9 cellular contexts compared by ENCODE assay signal in genomic region chr21:44958471-44959191, GRCh38. TPM values are rescaled to one million over a fixed set of nuclear protein-coding genes. Genes with fewer than 3 reads are reported as not detected.
A peak's percentile ranks its signal among the peaks of the same experiment; 100 is the strongest.
DNase-seq lines count a peak whose midpoint lies in the region; ATAC-seq and TF ChIP-seq lines count a peak whose summit lies in the region.
"Had no signal": no experiment of that assay in that cellular context is flagged by ENCODE, and none has a peak within 500 bp of the region (broad histone marks: within the 10 kb centered on the region; RNA-seq: fewer than 3 reads in every experiment).

No MANE protein-coding gene starts in this region.

- CTCF ChIA-PET in CD4-positive, alpha-beta T cell (lab: Charles Lee) = interaction anchor here (1.1 kb wide), 1 partner anchor 9 kb away, joined by 4 read pairs; no protein-coding TSS in a partner anchor

- no peak for TF ChIP-seq CTCF in natural killer cell (IDR thresholded peaks at IDR 0.05)
- TF ChIP-seq CTCF in nephron progenitor cell (IDR thresholded peaks at IDR 0.05) = no peak
- no peak for TF ChIP-seq CTCF in CD4-positive, alpha-beta T cell (IDR thresholded peaks at IDR 0.05)

- H3K27me3 ChIP-seq in aorta (ENCODE audit: control insufficient read depth in 1 of 2, insufficient read depth in 2 of 2, low read length in 1 of 2) = no peaks in the 10 kb centered on the region
- H3K27me3 ChIP-seq in CD4-positive, alpha-beta T cell (ENCODE audit: control insufficient read depth, insufficient read depth, low read length) = no peaks in the 10 kb centered on the region

- H3K4me1 Mint-ChIP-seq in natural killer cell treated with Interleukin-12 subunit alpha and Interleukin-12 subunit beta and Interleukin-15 and Interleukin-18, amount 100 ng/mL, for 72 hours (ENCODE audit: low read depth in 2 of 2) = peaks cover 4 to 9% of the 10 kb centered on the region in 2 donors
- peaks cover 4 to 24% of the 10 kb centered on the region in 2 donors for H3K4me1 Mint-ChIP-seq in natural killer cell
- peaks cover 38% of the 10 kb centered on the region for H3K4me1 Mint-ChIP-seq in nephron progenitor cell
- peaks cover 9% of the 10 kb centered on the region for H3K4me1 Mint-ChIP-seq in CD4-positive, alpha-beta T cell (ENCODE audit: low read depth)

- no peak overlapping the region for H3K4me3 Mint-ChIP-seq in natural killer cell treated with Interleukin-12 subunit alpha and Interleukin-12 subunit beta and Interleukin-15 and Interleukin-18, amount 100 ng/mL, for 72 hours
- H3K4me3 Mint-ChIP-seq in natural killer cell (no peak overlapping the region), nephron progenitor cell (peak overlapping the region; percentile 56)
- H3K4me3 Mint-ChIP-seq in CD4-positive, alpha-beta T cell = no peak overlapping the region
- H3K4me3 Mint-ChIP-seq: activated T-cell treated with anti-CD3 and anti-CD28 coated beads, Interleukin-2, amount 50 U/mL, for 24 hours had no signal

- no peaks in the 10 kb centered on the region for H3K36me3 ChIP-seq in aorta (ENCODE audit: control insufficient read depth in 1 of 2, insufficient read depth in 2 of 2, low read length in 1 of 2)

- no peaks in the 10 kb centered on the region for H3K4me1 ChIP-seq in aorta (ENCODE audit: control insufficient read depth in 1 of 2, insufficient read depth in 2 of 2, low read length in 2 of 2)

- peak overlapping the region; percentile 58 to 85 for H3K27ac ChIP-seq in aorta (ENCODE audit: low read depth in 1 of 2, low read length in 2 of 2)
- H3K27ac ChIP-seq in CD4-positive, alpha-beta T cell (ENCODE audit: low read depth, low read length) = no peak overlapping the region

- H3K9me3 ChIP-seq in aorta (ENCODE audit: control insufficient read depth, low read length) = no peaks in the 10 kb centered on the region
- H3K9me3 ChIP-seq in CD4-positive, alpha-beta T cell (ENCODE audit: control insufficient read depth, low read length) = no peaks in the 10 kb centered on the region

- POLR2A ChIA-PET in CD4-positive, alpha-beta T cell (lab: Charles Lee) = no interaction called here

- H3K4me3 ChIP-seq in aorta (ENCODE audit: low read length in 2 of 2) = no peak overlapping the region

- 11 to 12% methylated on average over 27 to 28 of the region's 28 CpGs for WGBS in aorta, 2 donors

- ATAC-seq in natural killer cell treated with Interleukin-12 subunit alpha and Interleukin-12 subunit beta and Interleukin-15 and Interleukin-18, amount 100 ng/mL, for 72 hours = no peak
- ATAC-seq in natural killer cell = no peak
- ATAC-seq in aorta (ENCODE audit: low FRiP score) = peak; percentile 91
- no peak for ATAC-seq in GM18517 (IDR thresholded peaks at IDR 0.05; ENCODE audit: unreplicated experiment)
- no peak for ATAC-seq in CD4-positive, alpha-beta T cell (ENCODE audit: poor library complexity)

- peak; percentile 60 for DNase-seq in natural killer cell treated with Interleukin-12 subunit alpha and Interleukin-12 subunit beta and Interleukin-15 and Interleukin-18, amount 100 ng/mL, for 72 hours (ENCODE audit: low spot score)
- DNase-seq in natural killer cell = no peak
- DNase-seq in fibroblast of peridontal ligament (ENCODE audit: extremely low read depth) = peak; percentile 75
- peak; percentile 44 for DNase-seq in nephron progenitor cell
- DNase-seq in aorta = peak; percentile 92 to 96
- DNase-seq in CD4-positive, alpha-beta T cell = no peak
- DNase-seq in COLO829 (ENCODE audit: low spot score) = no peak
- DNase-seq: activated T-cell treated with anti-CD3 and anti-CD28 coated beads, Interleukin-2, amount 50 U/mL, for 24 hours had no signal

- H3K9me3 Mint-ChIP-seq in natural killer cell treated with Interleukin-12 subunit alpha and Interleukin-12 subunit beta and Interleukin-15 and Interleukin-18, amount 100 ng/mL, for 72 hours = no peaks in the 10 kb centered on the region
- H3K9me3 Mint-ChIP-seq in natural killer cell (no peaks in the 10 kb centered on the region), nephron progenitor cell (peaks cover 3% of the 10 kb centered on the region)
- H3K9me3 Mint-ChIP-seq in CD4-positive, alpha-beta T cell = no peaks in the 10 kb centered on the region
- H3K9me3 Mint-ChIP-seq: activated T-cell treated with anti-CD3 and anti-CD28 coated beads, Interleukin-2, amount 50 U/mL, for 24 hours had no signal

- intact Hi-C loops in natural killer cell (cut with micrococcal nuclease) = no loop called here
- intact Hi-C loops in aorta (cut with DNase I) = loop anchor here (5.0 to 10.0 kb wide), 3 partner anchors 59 to 336 kb away; no protein-coding TSS in a partner anchor
- intact Hi-C loops in CD4-positive, alpha-beta T cell (cut with DNase I, micrococcal nuclease) = loop anchor here in 1 of 2 experiments (10.0 kb wide), 1 partner anchor 486 kb away; no protein-coding TSS in a partner anchor

- no peaks in the 10 kb centered on the region for H3K27me3 Mint-ChIP-seq in natural killer cell treated with Interleukin-12 subunit alpha and Interleukin-12 subunit beta and Interleukin-15 and Interleukin-18, amount 100 ng/mL, for 72 hours
- no peaks in the 10 kb centered on the region for H3K27me3 Mint-ChIP-seq in natural killer cell (ENCODE audit: low read depth in 2 of 2)
- peaks cover 4% of the 10 kb centered on the region for H3K27me3 Mint-ChIP-seq in nephron progenitor cell (ENCODE audit: low read depth, poor library complexity)
- no peaks in the 10 kb centered on the region for H3K27me3 Mint-ChIP-seq in CD4-positive, alpha-beta T cell
- H3K27me3 Mint-ChIP-seq: activated T-cell treated with anti-CD3 and anti-CD28 coated beads, Interleukin-2, amount 50 U/mL, for 24 hours had no signal

- no peak overlapping the region for H3K27ac Mint-ChIP-seq in natural killer cell treated with Interleukin-12 subunit alpha and Interleukin-12 subunit beta and Interleukin-15 and Interleukin-18, amount 100 ng/mL, for 72 hours
- no peak overlapping the region for H3K27ac Mint-ChIP-seq in natural killer cell
- H3K27ac Mint-ChIP-seq in nephron progenitor cell = peak overlapping the region; percentile 99
- no peak overlapping the region for H3K27ac Mint-ChIP-seq in CD4-positive, alpha-beta T cell
- H3K27ac Mint-ChIP-seq: activated T-cell treated with anti-CD3 and anti-CD28 coated beads, Interleukin-2, amount 50 U/mL, for 24 hours had no signal

- H3K36me3 Mint-ChIP-seq in natural killer cell treated with Interleukin-12 subunit alpha and Interleukin-12 subunit beta and Interleukin-15 and Interleukin-18, amount 100 ng/mL, for 72 hours = peaks cover 17% of the 10 kb centered on the region
- H3K36me3 Mint-ChIP-seq in natural killer cell (no peaks in the 10 kb centered on the region), nephron progenitor cell (ENCODE audit: low read depth) (peaks cover 51% of the 10 kb centered on the region)
- H3K36me3 Mint-ChIP-seq in CD4-positive, alpha-beta T cell (ENCODE audit: low read depth) = peaks cover 56% of the 10 kb centered on the region

RNA-seq across cellular contexts. Expression of gene SLX9, which starts 18.8 kb away (rescaled TPM):
- 10 to 100 TPM; 43.5 to 83.6 TPM for total RNA-seq in natural killer cell treated with Interleukin-12 subunit alpha and Interleukin-12 subunit beta and Interleukin-15 and Interleukin-18, amount 100 ng/mL, for 72 hours
- total RNA-seq in natural killer cell (10 to 100 TPM; 12.8 to 22.9 (median 20.0) TPM), aorta (10 to 100 TPM; 21.5 to 29.6 TPM)
- 10 to 100 TPM; 17.3 to 19.2 TPM for polyA plus RNA-seq in aorta
- 1 to 10 TPM; 7.7 to 9.1 TPM for total RNA-seq in CD4-positive, alpha-beta T cell

RNA-seq across cellular contexts. Expression of gene ITGB2, which starts 37.9 kb away (rescaled TPM):
- total RNA-seq in natural killer cell treated with Interleukin-12 subunit alpha and Interleukin-12 subunit beta and Interleukin-15 and Interleukin-18, amount 100 ng/mL, for 72 hours = 1,000 to 10,000 TPM in 1 of 2 donors, 100 to 1,000 TPM in 1; 448 to 1,246 TPM
- 1,000 to 10,000 TPM; 1,223 to 1,393 (median 1,250) TPM for total RNA-seq in natural killer cell
- total RNA-seq in aorta = 100 to 1,000 TPM in 1 of 2 donors, 10 to 100 TPM in 1; 65.5 to 110 TPM
- polyA plus RNA-seq in aorta = 10 to 100 TPM in 1 of 2 donors, 1 to 10 TPM in 1; 6.7 to 48.5 TPM
- 100 to 1,000 TPM; 283 to 284 TPM for total RNA-seq in CD4-positive, alpha-beta T cell

Comparison
In these comparisons a context has a peak if more than half of its experiments do, and no peak if none do; other contexts are left out.
1. DNase-seq: peak in natural killer cell treated with Interleukin-12 subunit alpha and Interleukin-12 subunit beta and Interleukin-15 and Interleukin-18, amount 100 ng/mL, for 72 hours (single experiment), fibroblast of peridontal ligament (single experiment), nephron progenitor cell (single experiment) and aorta (2 of 2); none in natural killer cell (single experiment), CD4-positive, alpha-beta T cell (0 of 10) and COLO829 (single experiment).